11 cellular contexts compared by ENCODE assay signal in genomic region chr2:38148501-38148900, GRCh38.
DNase-seq lines count a peak whose midpoint lies in the region; ATAC-seq and TF ChIP-seq lines count a peak whose summit lies in the region.
"Had no signal": no experiment of that assay in that cellular context is flagged by ENCODE, and none has a peak within 500 bp of the region (broad histone marks: within the 10 kb centered on the region; RNA-seq: fewer than 3 reads in every experiment).

No MANE protein-coding gene starts in this region.

- no peak overlapping the region for H3K9ac ChIP-seq in trophoblast cell (ENCODE audit: low read length)

- WGBS in trophoblast cell (ENCODE audit: extremely low coverage, insufficient coverage, insufficient read length), result no CpG with 5 or more reads among the region's 5 CpGs

- H3K14ac ChIP-seq in trophoblast cell (ENCODE audit: low read length), result no peak overlapping the region

- H3K4me3 Mint-ChIP-seq in activated naive CD4-positive, alpha-beta T cell treated with anti-CD3 and anti-CD28 coated beads for 36 hours, result no peak overlapping the region
- H3K4me3 Mint-ChIP-seq in stimulated activated effector memory CD8-positive, alpha-beta T cell treated with anti-CD3 and anti-CD28 coated beads, Interleukin-12 subunit alpha, Interleukin-12 subunit beta, amount 100 ng/mL, for 72 hours, result no peak overlapping the region

- no peaks in the 10 kb centered on the region for H3K9me3 Mint-ChIP-seq in activated naive CD4-positive, alpha-beta T cell treated with anti-CD3 and anti-CD28 coated beads for 36 hours
- no peaks in the 10 kb centered on the region for H3K9me3 Mint-ChIP-seq in stimulated activated effector memory CD8-positive, alpha-beta T cell treated with anti-CD3 and anti-CD28 coated beads, Interleukin-12 subunit alpha, Interleukin-12 subunit beta, amount 100 ng/mL, for 72 hours

- peaks cover 5% of the 10 kb centered on the region for H3K4me1 Mint-ChIP-seq in activated naive CD4-positive, alpha-beta T cell treated with anti-CD3 and anti-CD28 coated beads for 36 hours (ENCODE audit: low read depth)
- H3K4me1 Mint-ChIP-seq in stimulated activated effector memory CD8-positive, alpha-beta T cell treated with anti-CD3 and anti-CD28 coated beads, Interleukin-12 subunit alpha, Interleukin-12 subunit beta, amount 100 ng/mL, for 72 hours, result peaks cover 8% of the 10 kb centered on the region

- H3K27me3 ChIP-seq in trophoblast cell (ENCODE audit: insufficient read depth, low read length), result no peaks in the 10 kb centered on the region

- H3K4me2 ChIP-seq in trophoblast cell (ENCODE audit: low read length), result no peak overlapping the region

- H3K9me3 ChIP-seq in trophoblast cell (ENCODE audit: insufficient read depth, low read depth, low read length), result no peaks in the 10 kb centered on the region

- no peak overlapping the region for H2AFZ ChIP-seq in trophoblast cell (ENCODE audit: insufficient read depth, low read length, poor library complexity)

- DNase-seq in ELR (ENCODE audit: low read depth) (peak; percentile 43), OCI-M1 (lab: John Stamatoyannopoulos, UW) (peak; percentile 15), fibroblast of mammary gland (ENCODE audit: low read depth) (peak; percentile 94), trophoblast cell (peak; percentile 25 to 78), cerebellar nuclear complex (lab: John Stamatoyannopoulos, UW) (no peak)
- DNase-seq in activated naive CD4-positive, alpha-beta T cell treated with anti-CD3 and anti-CD28 coated beads for 36 hours, result no peak
- no peak for DNase-seq in stimulated activated effector memory CD8-positive, alpha-beta T cell treated with anti-CD3 and anti-CD28 coated beads, Interleukin-12 subunit alpha, Interleukin-12 subunit beta, amount 100 ng/mL, for 72 hours (ENCODE audit: low spot score in 2 of 2)
- no peak for DNase-seq in stimulated activated CD4-positive, alpha-beta T cell treated with anti-CD3 and anti-CD28 coated beads, Interleukin-4, amount 100 ng/mL, for 24 hours
- DNase-seq: amniotic stem cell, NCI-H2227 treated with DMSO at 0.1 percent for 48 hours had no signal

- intact Hi-C loops in activated naive CD4-positive, alpha-beta T cell treated with anti-CD3 and anti-CD28 coated beads for 36 hours (cut with micrococcal nuclease), result no loop called here

- no peak overlapping the region for H3K27ac Mint-ChIP-seq in activated naive CD4-positive, alpha-beta T cell treated with anti-CD3 and anti-CD28 coated beads for 36 hours
- no peak overlapping the region for H3K27ac Mint-ChIP-seq in stimulated activated effector memory CD8-positive, alpha-beta T cell treated with anti-CD3 and anti-CD28 coated beads, Interleukin-12 subunit alpha, Interleukin-12 subunit beta, amount 100 ng/mL, for 72 hours

- H4K91ac ChIP-seq in trophoblast cell (ENCODE audit: low read depth, low read length), result peak overlapping the region; percentile 40

- no peak overlapping the region for H2AK5ac ChIP-seq in trophoblast cell (ENCODE audit: low read length)

- no peaks in the 10 kb centered on the region for H3K27me3 Mint-ChIP-seq in activated naive CD4-positive, alpha-beta T cell treated with anti-CD3 and anti-CD28 coated beads for 36 hours (ENCODE audit: low read depth)

- peak overlapping the region; percentile 43 for H2BK12ac ChIP-seq in trophoblast cell (ENCODE audit: low read length)

- peaks cover 18% of the 10 kb centered on the region for H3K79me1 ChIP-seq in trophoblast cell (ENCODE audit: low read length)

- no peak overlapping the region for H3K23ac ChIP-seq in trophoblast cell (ENCODE audit: low read length)

- no peak for TF ChIP-seq CTCF in fibroblast of mammary gland (conservative IDR thresholded peaks at IDR 0.05; ENCODE audit: control insufficient read depth, insufficient read depth, low read depth, low read length)

- no peak overlapping the region for H4K12ac ChIP-seq in trophoblast cell (ENCODE audit: low read depth, low read length)

- H3K4me3 ChIP-seq in fibroblast of mammary gland (ENCODE audit: control insufficient read depth, low read depth, low read length) (no peak overlapping the region), trophoblast cell (ENCODE audit: low read depth, low read length) (no peak overlapping the region)
- H3K4me3 ChIP-seq: SK-N-MC had no signal

- H3K4me1 ChIP-seq in trophoblast cell (ENCODE audit: control insufficient read depth in 1 of 2, insufficient read depth in 2 of 2, low read length in 2 of 2), result peaks cover 7 to 8% of the 10 kb centered on the region in 2 experiments

- H3K18ac ChIP-seq in trophoblast cell (ENCODE audit: low read length), result no peak overlapping the region

- H3K79me2 ChIP-seq in trophoblast cell (ENCODE audit: control insufficient read depth, insufficient read depth, low read length, poor library complexity), result no peaks in the 10 kb centered on the region

- H3K36me3 Mint-ChIP-seq in activated naive CD4-positive, alpha-beta T cell treated with anti-CD3 and anti-CD28 coated beads for 36 hours (ENCODE audit: low read depth), result no peaks in the 10 kb centered on the region
- no peaks in the 10 kb centered on the region for H3K36me3 Mint-ChIP-seq in stimulated activated effector memory CD8-positive, alpha-beta T cell treated with anti-CD3 and anti-CD28 coated beads, Interleukin-12 subunit alpha, Interleukin-12 subunit beta, amount 100 ng/mL, for 72 hours

- H2BK120ac ChIP-seq in trophoblast cell (ENCODE audit: insufficient read depth, low read length, poor library complexity), result peak overlapping the region; percentile 76

- H4K8ac ChIP-seq in trophoblast cell (ENCODE audit: low read depth, low read length), result no peak overlapping the region

- ATAC-seq in stimulated activated effector memory CD8-positive, alpha-beta T cell treated with anti-CD3 and anti-CD28 coated beads, Interleukin-12 subunit alpha, Interleukin-12 subunit beta, amount 100 ng/mL, for 72 hours, result no peak

- no peak overlapping the region for H3K4ac ChIP-seq in trophoblast cell (ENCODE audit: low read depth, low read length)

- H3K27ac ChIP-seq in trophoblast cell (ENCODE audit: low read depth, low read length), result no peak overlapping the region
- H3K27ac ChIP-seq: SK-N-MC had no signal

- no peaks in the 10 kb centered on the region for H3K36me3 ChIP-seq in trophoblast cell (ENCODE audit: control insufficient read depth in 1 of 2, insufficient read depth in 2 of 2, low read length in 2 of 2)

- H2BK5ac ChIP-seq in trophoblast cell (ENCODE audit: low read depth, low read length, poor library complexity), result peak overlapping the region; percentile 29

- CTCF ChIA-PET in activated naive CD4-positive, alpha-beta T cell treated with anti-CD3 and anti-CD28 coated beads for 36 hours (lab: Charles Lee), result no interaction called here

Comparison
In these comparisons a context has a peak if more than half of its experiments do, and no peak if none do; other contexts are left out.
1. DNase-seq: peak in ELR (single experiment), OCI-M1 (single experiment), fibroblast of mammary gland (single experiment) and trophoblast cell (2 of 2); none in activated naive CD4-positive, alpha-beta T cell treated with anti-CD3 and anti-CD28 coated beads for 36 hours (single experiment), stimulated activated effector memory CD8-positive, alpha-beta T cell treated with anti-CD3 and anti-CD28 coated beads, Interleukin-12 subunit alpha, Interleukin-12 subunit beta, amount 100 ng/mL, for 72 hours (0 of 2), stimulated activated CD4-positive, alpha-beta T cell treated with anti-CD3 and anti-CD28 coated beads, Interleukin-4, amount 100 ng/mL, for 24 hours (single experiment) and cerebellar nuclear complex (0 of 2).